Comparison of ENCODE assay signal across 13 cellular contexts in the genomic region with DNA sequence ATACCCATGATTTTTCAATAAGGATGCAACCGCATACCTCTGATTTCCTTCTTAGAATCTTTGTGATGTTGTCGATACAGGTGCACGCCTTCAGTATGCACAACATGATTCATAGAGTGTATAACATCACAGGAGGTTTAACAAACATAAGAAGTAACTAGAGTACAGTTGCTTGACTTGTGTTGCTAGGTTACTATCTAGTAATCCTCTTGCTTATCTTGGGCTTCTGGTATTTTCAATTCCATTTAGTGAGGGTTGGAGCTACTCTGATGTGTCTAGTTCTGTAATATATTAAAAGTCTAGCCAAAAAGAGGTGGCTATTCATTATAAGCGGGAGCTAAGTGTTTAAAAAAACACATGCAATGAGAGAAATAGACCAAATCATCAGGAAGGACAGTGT.
DNase-seq lines count a peak whose midpoint lies in the region; ATAC-seq and FAIRE-seq lines count a peak whose summit lies in the region.
"Had no signal": no experiment of that assay in that cellular context is flagged by ENCODE, and none has a peak within 500 bp of the region (broad histone marks: within the 10 kb centered on the region; RNA-seq: fewer than 3 reads in every experiment).

No MANE protein-coding gene starts in this region.

- no peaks in the 10 kb centered on the region for H3K27me3 Mint-ChIP-seq in activated CD4-positive, alpha-beta T cell treated with anti-CD3 and anti-CD28 coated beads, Interleukin-2, amount 10 ng/mL, durations not matched to agents 7 days and 5 days
- H3K27me3 Mint-ChIP-seq: activated B cell treated with CpG ODN at 0.5 μM for 24 hours; activated naive CD4-positive, alpha-beta T cell treated with anti-CD3 and anti-CD28 coated beads, Interleukin-2, amount 50 U/mL, for 24 hours had no signal

- ATAC-seq in Right ventricle myocardium inferior = peak; percentile 35
- no peak for ATAC-seq in GM18519 (IDR thresholded peaks at IDR 0.05; ENCODE audit: low FRiP score, unreplicated experiment)

- H3K4me1 Mint-ChIP-seq in activated CD4-positive, alpha-beta T cell treated with anti-CD3 and anti-CD28 coated beads, Interleukin-2, amount 10 ng/mL, durations not matched to agents 7 days and 5 days = no peaks in the 10 kb centered on the region
- H3K4me1 Mint-ChIP-seq: activated B cell treated with CpG ODN at 0.5 μM for 24 hours; activated naive CD4-positive, alpha-beta T cell treated with anti-CD3 and anti-CD28 coated beads, Interleukin-2, amount 50 U/mL, for 24 hours had no signal

- no peaks in the 10 kb centered on the region for H3K9me3 Mint-ChIP-seq in activated CD4-positive, alpha-beta T cell treated with anti-CD3 and anti-CD28 coated beads, Interleukin-2, amount 10 ng/mL, durations not matched to agents 7 days and 5 days
- H3K9me3 Mint-ChIP-seq: activated naive CD4-positive, alpha-beta T cell treated with anti-CD3 and anti-CD28 coated beads, Interleukin-2, amount 50 U/mL, for 24 hours had no signal

- no peak overlapping the region for H3K27ac Mint-ChIP-seq in activated CD4-positive, alpha-beta T cell treated with anti-CD3 and anti-CD28 coated beads, Interleukin-2, amount 10 ng/mL, durations not matched to agents 7 days and 5 days
- H3K27ac Mint-ChIP-seq: activated B cell treated with CpG ODN at 0.5 μM for 24 hours; activated naive CD4-positive, alpha-beta T cell treated with anti-CD3 and anti-CD28 coated beads, Interleukin-2, amount 50 U/mL, for 24 hours had no signal

- no peak overlapping the region for H3K4me3 Mint-ChIP-seq in activated CD4-positive, alpha-beta T cell treated with anti-CD3 and anti-CD28 coated beads, Interleukin-2, amount 10 ng/mL, durations not matched to agents 7 days and 5 days
- H3K4me3 Mint-ChIP-seq: activated B cell treated with CpG ODN at 0.5 μM for 24 hours; activated naive CD4-positive, alpha-beta T cell treated with anti-CD3 and anti-CD28 coated beads, Interleukin-2, amount 50 U/mL, for 24 hours had no signal

- H3K36me3 Mint-ChIP-seq in activated CD4-positive, alpha-beta T cell treated with anti-CD3 and anti-CD28 coated beads, Interleukin-2, amount 10 ng/mL, durations not matched to agents 7 days and 5 days (ENCODE audit: low read depth) = no peaks in the 10 kb centered on the region
- H3K36me3 Mint-ChIP-seq: activated naive CD4-positive, alpha-beta T cell treated with anti-CD3 and anti-CD28 coated beads, Interleukin-2, amount 50 U/mL, for 24 hours had no signal

- DNase-seq in Right ventricle myocardium inferior (ENCODE audit: missing footprints) (no peak), cardiac septum (ENCODE audit: low spot score) (no peak), left kidney (ENCODE audit: low read depth, low spot score) (peak; percentile 7), NCI-H1436 treated with DMSO at 0.1 percent for 48 hours (lab: John Stamatoyannopoulos, UW) (no peak)
- no peak for DNase-seq in activated CD4-positive, alpha-beta T cell treated with anti-CD3 and anti-CD28 coated beads, Interleukin-2, amount 10 ng/mL, durations not matched to agents 7 days and 5 days
- DNase-seq in stimulated activated naive CD4-positive, alpha-beta T cell treated with Interleukin-2 at 50 U/mL for 16 hours (lab: John Stamatoyannopoulos, UW) = no peak
- DNase-seq: activated B cell treated with CpG ODN at 0.5 μM for 24 hours, hypothalamus, occipital lobe, substantia nigra had no signal

- POLR2A ChIA-PET in activated CD4-positive, alpha-beta T cell treated with anti-CD3 and anti-CD28 coated beads, Interleukin-2, amount 10 ng/mL, durations not matched to agents 7 days and 5 days (lab: Charles Lee) = no interaction called here

- CTCF ChIA-PET in activated CD4-positive, alpha-beta T cell treated with anti-CD3 and anti-CD28 coated beads, Interleukin-2, amount 10 ng/mL, durations not matched to agents 7 days and 5 days (lab: Charles Lee) = interaction anchor here (0.6 kb wide), 1 partner anchor 306 kb away, joined by 3 read pairs; no protein-coding TSS in a partner anchor

- intact Hi-C loops in Right ventricle myocardium inferior (cut with DNase I) = loop anchor here (5.0 to 10.0 kb wide), 2 partner anchors 86 to 177 kb away; a partner anchor contains a TSS
- intact Hi-C loops in cardiac septum (cut with DNase I) = no loop called here

- FAIRE-seq in colon (lab: Jason Lieb, UNC) = peak; percentile 88
